In genomic region chr14:29616922-29617321, GRCh38 we compare ENCODE assay signal across 21 cellular contexts.
"Had no signal": no experiment of that assay in that cellular context is flagged by ENCODE, and none has a peak within 500 bp of the region (broad histone marks: within the 10 kb centered on the region; RNA-seq: fewer than 3 reads in every experiment).

No MANE protein-coding gene starts in this region.

- H3K4me3 ChIP-seq: coronary artery, dorsolateral prefrontal cortex, esophagus muscularis mucosa, gastroesophageal sphincter, heart left ventricle, left lung, lower lobe of right lung, mucosa of descending colon had no signal

- FAIRE-seq: endothelial cell of umbilical vein, islet of Langerhans, keratinocyte had no signal

- H3K9me3 ChIP-seq: esophagus muscularis mucosa, gastroesophageal sphincter, lower lobe of right lung, mucosa of descending colon had no signal

- H3K27ac ChIP-seq: coronary artery, dorsolateral prefrontal cortex, esophagus muscularis mucosa, foreskin keratinocyte, gastroesophageal sphincter, heart left ventricle, left lung, lower lobe of right lung had no signal

- H3K36me3 ChIP-seq: left lung, lower lobe of right lung had no signal

- ATAC-seq: foreskin keratinocyte; gastroesophageal sphincter; heart left ventricle; left cardiac atrium; left lung; left ventricle myocardium superior; lower lobe of right lung; mucosa of descending colon; naive thymus-derived CD8-positive, alpha-beta T cell had no signal

- H3K4me1 ChIP-seq: esophagus muscularis mucosa, foreskin keratinocyte, gastroesophageal sphincter, heart left ventricle, left lung, lower lobe of right lung had no signal

- H3K27me3 ChIP-seq: dorsolateral prefrontal cortex, esophagus muscularis mucosa, foreskin keratinocyte, gastroesophageal sphincter, heart left ventricle, left lung had no signal

- DNase-seq: dermis blood vessel endothelial cell; dorsolateral prefrontal cortex; effector CD4-positive, alpha-beta T cell; effector memory CD4-positive, alpha-beta T cell; foreskin keratinocyte; heart left ventricle; hippocampal formation; left cardiac atrium; left lung; left ventricle myocardium superior; lower lobe of right lung; mesenchymal stem cell; mucosa of descending colon; naive B cell; naive thymus-derived CD8-positive, alpha-beta T cell had no signal
